In genomic region chr6:15793288-15793687, GRCh38 we compare ENCODE assay signal across 14 cellular contexts.
DNase-seq lines count a peak whose midpoint lies in the region; ATAC-seq lines count a peak whose summit lies in the region.
"Had no signal": no experiment of that assay in that cellular context is flagged by ENCODE, and none has a peak within 500 bp of the region (broad histone marks: within the 10 kb centered on the region; RNA-seq: fewer than 3 reads in every experiment).

No MANE protein-coding gene starts in this region.

- H3K27ac ChIP-seq in epithelial cell of prostate: no peak overlapping the region

- peak; percentile 75 for DNase-seq in DMS53 (lab: John Stamatoyannopoulos, UW)
- DNase-seq in NCI-H226: peak; percentile 90
- DNase-seq in epithelial cell of prostate (ENCODE audit: low read depth, low spot score): peak; percentile 39
- peak; percentile 86 for DNase-seq in myocyte (ENCODE audit: low read depth)
- DNase-seq in NCI-H1436 (lab: John Stamatoyannopoulos, UW): no peak
- DNase-seq in NCI-H2171 (lab: John Stamatoyannopoulos, UW): no peak
- no peak for DNase-seq in left colon
- no peak for DNase-seq in activated effector memory CD4-positive, alpha-beta T cell treated with Interleukin-2 at 50 U/mL for 16 hours
- DNase-seq: activated CD4-positive, CD25-positive, alpha-beta regulatory T cell treated with anti-CD3 and anti-CD28 coated beads, Interleukin-2, amount 50 U/mL, for 72 hours; activated gamma-delta T cell; CD8-positive, alpha-beta T cell; naive thymus-derived CD8-positive, alpha-beta T cell; stimulated activated CD4-positive, alpha-beta T cell treated with anti-CD3 and anti-CD28 coated beads, Interleukin-15, amount 100 ng/mL, for 24 hours had no signal

- intact Hi-C loops in left colon (cut with DNase I, micrococcal nuclease): no loop called here

- ATAC-seq in left colon: no peak
- ATAC-seq: CD8-positive, alpha-beta T cell; naive thymus-derived CD8-positive, alpha-beta T cell; stimulated activated effector memory CD8-positive, alpha-beta T cell treated with anti-CD3 and anti-CD28 coated beads, Interleukin-12 subunit alpha, Interleukin-12 subunit beta, amount 100 ng/mL, for 72 hours had no signal

Comparison
In these comparisons a context has a peak if more than half of its experiments do, and no peak if none do; other contexts are left out.
1. DNase-seq: peak in DMS53 (single experiment), NCI-H226 (single experiment), epithelial cell of prostate (single experiment) and myocyte (single experiment); none in NCI-H1436 (single experiment), NCI-H2171 (single experiment), left colon (0 of 2) and activated effector memory CD4-positive, alpha-beta T cell treated with Interleukin-2 at 50 U/mL for 16 hours (single experiment).